Comparison of ENCODE assay signal across 11 cellular contexts in the genomic region with DNA sequence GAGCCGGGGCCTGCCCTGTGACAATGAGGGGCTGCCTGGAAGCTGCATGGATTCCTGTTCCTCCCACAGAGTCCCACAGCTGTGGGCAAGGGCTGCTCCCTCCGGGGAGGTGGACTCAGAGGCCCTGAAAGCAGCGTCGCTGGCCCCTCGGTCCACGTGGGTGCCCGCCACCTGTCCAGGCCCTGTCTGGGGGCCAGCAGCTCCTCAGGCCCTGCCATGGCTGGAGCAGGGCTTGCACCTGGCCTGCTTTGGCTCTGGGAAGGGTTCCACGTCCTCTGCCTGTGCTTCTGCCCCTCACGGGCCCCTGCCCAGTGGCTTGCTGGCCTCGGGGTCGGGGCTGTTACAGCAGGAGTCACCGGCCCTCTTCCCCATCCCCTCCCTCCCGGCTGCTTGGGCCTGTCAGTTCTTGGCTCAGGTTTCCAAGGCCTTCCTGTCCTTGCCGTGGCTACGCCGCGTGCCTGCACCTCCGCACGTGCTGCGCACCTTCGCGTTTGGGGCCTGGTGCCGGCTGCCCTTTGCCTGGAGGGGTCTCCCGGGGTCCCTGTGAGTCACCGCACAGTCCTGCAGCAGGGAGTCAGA.
"Had no signal": no experiment of that assay in that cellular context is flagged by ENCODE, and none has a peak within 500 bp of the region (broad histone marks: within the 10 kb centered on the region; RNA-seq: fewer than 3 reads in every experiment).

No MANE protein-coding gene starts in this region.

- H3K27ac Mint-ChIP-seq: activated B cell treated with CpG ODN at 0.5 μM for 24 hours; activated CD4-positive, alpha-beta T cell treated with anti-CD3 and anti-CD28 coated beads, Interleukin-2, amount 10 ng/mL, durations not matched to agents 24 days and 14 days had no signal

- H3K4me3 Mint-ChIP-seq: activated B cell treated with CpG ODN at 0.5 μM for 24 hours; activated CD4-positive, alpha-beta T cell treated with anti-CD3 and anti-CD28 coated beads, Interleukin-2, amount 10 ng/mL, durations not matched to agents 24 days and 14 days; activated T-helper 17 cell treated with anti-CD3 and anti-CD28 coated beads, Interleukin-2, amount 50 U/mL, for 72 hours had no signal

- H3K9me3 ChIP-seq: thyroid gland had no signal

- ATAC-seq: activated T-helper 17 cell treated with anti-CD3 and anti-CD28 coated beads, Interleukin-2, amount 50 U/mL, for 72 hours; left cardiac atrium; naive thymus-derived CD8-positive, alpha-beta T cell had no signal

- H3K4me3 ChIP-seq: thyroid gland had no signal

- H3K27me3 ChIP-seq: thyroid gland had no signal

- H3K9me3 Mint-ChIP-seq: activated B cell treated with CpG ODN at 0.5 μM for 24 hours; activated CD4-positive, alpha-beta T cell treated with anti-CD3 and anti-CD28 coated beads, Interleukin-2, amount 10 ng/mL, durations not matched to agents 24 days and 14 days; activated T-helper 17 cell treated with anti-CD3 and anti-CD28 coated beads, Interleukin-2, amount 50 U/mL, for 72 hours; brain; immature natural killer cell; naive thymus-derived CD8-positive, alpha-beta T cell had no signal

- DNase-seq: activated B cell treated with CpG ODN at 0.5 μM for 24 hours; activated CD4-positive, alpha-beta T cell treated with anti-CD3 and anti-CD28 coated beads, Interleukin-2, amount 10 ng/mL, durations not matched to agents 24 days and 14 days; activated naive CD4-positive, alpha-beta T cell treated with anti-CD3 and anti-CD28 coated beads, Interleukin-2, amount 50 U/mL, for 16 hours; immature natural killer cell; left cardiac atrium; naive thymus-derived CD8-positive, alpha-beta T cell; occipital lobe; stimulated activated CD4-positive, alpha-beta T cell treated with anti-CD3 and anti-CD28 coated beads, Interleukin-4, amount 100 ng/mL, for 4 hours; thyroid gland had no signal

- H3K36me3 Mint-ChIP-seq: brain, immature natural killer cell had no signal

- H3K27ac ChIP-seq: thyroid gland had no signal

- H3K27me3 Mint-ChIP-seq: activated B cell treated with CpG ODN at 0.5 μM for 24 hours; activated CD4-positive, alpha-beta T cell treated with anti-CD3 and anti-CD28 coated beads, Interleukin-2, amount 10 ng/mL, durations not matched to agents 24 days and 14 days; activated T-helper 17 cell treated with anti-CD3 and anti-CD28 coated beads, Interleukin-2, amount 50 U/mL, for 72 hours; naive thymus-derived CD8-positive, alpha-beta T cell had no signal

- H3K36me3 ChIP-seq: thyroid gland had no signal
